Comparison of ENCODE assay signal across 9 cellular contexts in genomic region chr7:16739863-16740622, GRCh38. TPM values are rescaled to one million over a fixed set of nuclear protein-coding genes. Genes with fewer than 3 reads are reported as not detected.
DNase-seq lines count a peak whose midpoint lies in the region; ATAC-seq and TF ChIP-seq lines count a peak whose summit lies in the region.
"Had no signal": no experiment of that assay in that cellular context is flagged by ENCODE, and none has a peak within 500 bp of the region (broad histone marks: within the 10 kb centered on the region; RNA-seq: fewer than 3 reads in every experiment).

No MANE protein-coding gene starts in this region.

- peak; percentile 95 for DNase-seq in Daoy (ENCODE audit: low read depth)
- DNase-seq in NB4 (ENCODE audit: low read depth), result peak; percentile 73
- peak; percentile 94 to 96 for DNase-seq in erythroblast (lab: John Stamatoyannopoulos, UW)
- peak; percentile 30 for DNase-seq in omental fat pad (ENCODE audit: low spot score)
- no peak for DNase-seq in GM10248 (ENCODE audit: extremely low spot score)
- no peak for DNase-seq in pons (ENCODE audit: low spot score)
- DNase-seq: stimulated activated CD4-positive, alpha-beta T cell treated with anti-CD3 and anti-CD28 coated beads, Interleukin-2, amount 100 ng/mL, for 24 hours had no signal

- peak; percentile 97 for ATAC-seq in omental fat pad (ENCODE audit: low FRiP score)
- no peak for ATAC-seq in HG03521 (IDR thresholded peaks at IDR 0.05; ENCODE audit: unreplicated experiment)
- no peak for ATAC-seq in GM21723 (IDR thresholded peaks at IDR 0.05; ENCODE audit: unreplicated experiment)

- TF ChIP-seq CTCF in NB4 (IDR thresholded peaks at IDR 0.05; ENCODE audit: low read depth, low read length) (no peak), omental fat pad (IDR thresholded peaks at IDR 0.05) (no peak), GM10248 (IDR thresholded peaks at IDR 0.05; ENCODE audit: control extremely low read depth, extremely low read depth, low read depth, missing control alignments) (no peak)

- no peak for TF ChIP-seq POLR2A in NB4 (IDR thresholded peaks at IDR 0.05; ENCODE audit: extremely low read depth, insufficient read length)
- TF ChIP-seq POLR2A in erythroblast (IDR thresholded peaks at IDR 0.05; ENCODE audit: low read length), result peak; percentile 7

- no peak overlapping the region for H3K4me3 ChIP-seq in NB4 (ENCODE audit: low read depth, low read length)

- POLR2A ChIA-PET in GM10248 (lab: Yijun Ruan, JAX), result no interaction called here

- CTCF ChIA-PET in GM10248 (lab: Yijun Ruan, JAX), result interaction anchor here (1.3 to 2.5 kb wide), 2 partner anchors 10 to 45 kb away, joined by 3 to 6 read pairs; no protein-coding TSS in a partner anchor

RNA-seq across cellular contexts. Expression of gene TSPAN13, which starts 13.5 kb away (rescaled TPM):
- total RNA-seq in Daoy (2014; rRNA removed; shearing (Covaris generic)), result 33.7 and 35.5 TPM in 2 replicates
- total RNA-seq in omental fat pad, result 100 to 1,000 TPM in 1 of 4 donors, 10 to 100 TPM in 3; 15.2 to 111 (median 30.5) TPM

Comparison
In these comparisons a context has a peak if more than half of its experiments do, and no peak if none do; other contexts are left out.
1. DNase-seq: peak in Daoy (single experiment), NB4 (single experiment), erythroblast (2 of 2) and omental fat pad (single experiment); none in GM10248 (single experiment) and pons (single experiment).